ENCODE assay signal across 8 cellular contexts in the genomic region with DNA sequence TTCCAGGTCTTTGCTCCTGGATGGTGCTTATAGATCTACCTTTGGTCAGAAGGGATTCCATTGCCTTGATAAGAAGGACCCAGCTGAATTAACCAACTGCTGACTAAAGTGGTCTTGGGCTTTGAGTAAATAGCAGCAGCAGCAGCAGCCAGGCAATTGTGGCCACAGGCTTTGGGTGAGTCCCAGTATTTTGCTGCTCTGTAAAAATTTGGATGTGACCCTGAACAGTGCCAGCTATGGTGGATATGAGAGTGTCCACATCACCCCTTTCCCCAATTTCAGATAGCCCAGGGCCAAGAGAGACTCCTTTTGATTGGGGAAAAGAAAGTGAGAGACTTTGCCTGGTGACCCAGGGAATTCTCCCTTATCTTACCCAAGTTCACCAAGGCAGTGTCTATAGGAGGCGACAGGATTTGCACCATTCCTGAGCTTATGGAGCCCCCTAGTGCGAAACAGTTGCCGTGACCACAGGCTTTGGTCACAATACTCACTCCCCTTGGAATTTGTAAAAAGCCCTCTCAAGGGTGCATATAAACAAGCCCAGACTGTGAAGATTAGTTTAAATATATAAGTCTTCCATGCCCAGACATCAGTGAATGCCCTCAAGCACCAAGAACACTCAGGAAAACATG.
DNase-seq lines count a peak whose midpoint lies in the region; ATAC-seq and TF ChIP-seq lines count a peak whose summit lies in the region.

No MANE protein-coding gene starts in this region.

- H3K36me3 ChIP-seq in Caco-2 (ENCODE audit: control insufficient read depth, insufficient read depth, low read length) (no peaks in the 10 kb centered on the region), lower lobe of right lung (no peaks in the 10 kb centered on the region)

- no peaks in the 10 kb centered on the region for H3K27me3 ChIP-seq in Caco-2 (replicated peaks; ENCODE audit: control insufficient read depth, insufficient read depth, low read length)
- H3K27me3 ChIP-seq in lower lobe of right lung (ENCODE audit: low read depth) = no peaks in the 10 kb centered on the region

- H3K4me1 ChIP-seq in Caco-2 = no peaks in the 10 kb centered on the region
- no peaks in the 10 kb centered on the region for H3K4me1 ChIP-seq in lower lobe of right lung

- H3K9me3 ChIP-seq in Caco-2 = no peaks in the 10 kb centered on the region
- no peaks in the 10 kb centered on the region for H3K9me3 ChIP-seq in lower lobe of right lung

- CTCF ChIA-PET in Caco-2 (lab: Charles Lee) = interaction anchor here (0.7 to 1.4 kb wide), 2 partner anchors 456 to 462 kb away, joined by 4 to 7 read pairs; no protein-coding TSS in a partner anchor

- intact Hi-C loops in Caco-2 (cut with micrococcal nuclease; ENCODE audit: unreplicated experiment) = loop anchor here (1.0 to 5.0 kb wide), 5 partner anchors 258 to 525 kb away; no protein-coding TSS in a partner anchor
- intact Hi-C loops in lower lobe of right lung (cut with DNase I) = no loop called here
- intact Hi-C loops in CD14-positive monocyte (cut with micrococcal nuclease) = no loop called here

- BruUV-seq in Caco-2 (replicated peaks; lab: Mats Ljungman, UMichigan) = no TSS peak

- H3K4me3 Mint-ChIP-seq in Caco-2 (ENCODE audit: unreplicated experiment) = no peak overlapping the region
- H3K4me3 Mint-ChIP-seq in CD14-positive monocyte = no peak overlapping the region

- TF ChIP-seq RAD21 in Ishikawa (IDR thresholded peaks at IDR 0.05; ENCODE audit: low read depth) = peak; percentile 90

- peak; percentile 56 to 77 for TF ChIP-seq CTCF in Caco-2 (IDR thresholded peaks at IDR 0.05; ENCODE audit: insufficient read depth in 1 of 2, low read depth in 1 of 2, low read length in 1 of 2, severe bottlenecking in 1 of 2, unreplicated experiment in 1 of 2)
- no peak for TF ChIP-seq CTCF in lower lobe of right lung (IDR thresholded peaks at IDR 0.05)
- TF ChIP-seq CTCF in CD14-positive monocyte (IDR thresholded peaks at IDR 0.05) = no peak

- peak; percentile 40 to 57 for DNase-seq in Caco-2
- DNase-seq in UCSD-AML1 (lab: John Stamatoyannopoulos, UW; ENCODE audit: unreplicated experiment) = peak; percentile 21
- no peak for DNase-seq in lower lobe of right lung
- no peak for DNase-seq in CD14-positive monocyte (ENCODE audit: low spot score)
- no peak for DNase-seq in activated effector memory CD4-positive, alpha-beta T cell treated with Interleukin-2 at 50 U/mL for 16 hours

- H3K36me3 Mint-ChIP-seq in Caco-2 (ENCODE audit: insufficient read depth, unreplicated experiment) (no peaks in the 10 kb centered on the region), CD14-positive monocyte (no peaks in the 10 kb centered on the region)

- H3K4me1 Mint-ChIP-seq in Caco-2 (ENCODE audit: low read depth, unreplicated experiment) (no peaks in the 10 kb centered on the region), CD14-positive monocyte (no peaks in the 10 kb centered on the region)

- no peak overlapping the region for H3K27ac Mint-ChIP-seq in Caco-2 (ENCODE audit: unreplicated experiment)
- H3K27ac Mint-ChIP-seq in CD14-positive monocyte = no peak overlapping the region

- H3K4me3 ChIP-seq in Caco-2 (ENCODE audit: low read depth, low read length) (no peak overlapping the region), lower lobe of right lung (no peak overlapping the region)

- POLR2A ChIA-PET in Caco-2 (lab: Charles Lee) = no interaction called here

- ATAC-seq in GM19328 (IDR thresholded peaks at IDR 0.05; ENCODE audit: unreplicated experiment) = peak; percentile 60
- peak; percentile 29 to 50 for ATAC-seq in lower lobe of right lung
- no peak for ATAC-seq in HG02763 (IDR thresholded peaks at IDR 0.05; ENCODE audit: unreplicated experiment)

- H3K9me3 Mint-ChIP-seq in Caco-2 (ENCODE audit: unreplicated experiment) (peaks cover 9% of the 10 kb centered on the region), CD14-positive monocyte (no peaks in the 10 kb centered on the region)

- H3K27ac ChIP-seq in lower lobe of right lung = no peak overlapping the region

- no peak for TF ChIP-seq EP300 in Ishikawa (IDR thresholded peaks at IDR 0.05; ENCODE audit: borderline replicate concordance)

- H3K27me3 Mint-ChIP-seq in Caco-2 (ENCODE audit: insufficient read depth, unreplicated experiment) (no peaks in the 10 kb centered on the region), CD14-positive monocyte (ENCODE audit: low read depth in 3 of 3) (peaks cover 0 to 3% (median 1%) of the 10 kb centered on the region in 3 donors)

TF ChIP-seq in Ishikawa, 13 proteins besides CTCF, POLR2A, EP300 and RAD21:
- no peak for TF ChIP-seq TAF1 (IDR thresholded peaks at IDR 0.05; ENCODE audit: low read depth)
- no peak for TF ChIP-seq CREB1 (IDR thresholded peaks at IDR 0.05; ENCODE audit: low read depth)
- TF ChIP-seq, protein P1, sequence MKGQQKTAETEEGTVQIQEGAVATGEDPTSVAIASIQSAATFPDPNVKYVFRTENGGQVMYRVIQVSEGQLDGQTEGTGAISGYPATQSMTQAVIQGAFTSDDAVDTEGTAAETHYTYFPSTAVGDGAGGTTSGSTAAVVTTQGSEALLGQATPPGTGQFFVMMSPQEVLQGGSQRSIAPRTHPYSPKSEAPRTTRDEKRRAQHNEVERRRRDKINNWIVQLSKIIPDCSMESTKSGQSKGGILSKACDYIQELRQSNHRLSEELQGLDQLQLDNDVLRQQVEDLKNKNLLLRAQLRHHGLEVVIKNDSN (IDR thresholded peaks at IDR 0.05) = no peak
- TF ChIP-seq EGR1 (IDR thresholded peaks at IDR 0.05) = no peak
- no peak for TF ChIP-seq YY1 (IDR thresholded peaks at IDR 0.05; ENCODE audit: low read depth)
- TF ChIP-seq FOXM1 (IDR thresholded peaks at IDR 0.05; ENCODE audit: borderline replicate concordance, low read depth) = no peak
- TF ChIP-seq NFIC (IDR thresholded peaks at IDR 0.05) = no peak
TF ChIP-seq in Ishikawa: peak in this region for 0.

Comparison
In these comparisons a context has a peak if more than half of its experiments do, and no peak if none do; other contexts are left out.
1. DNase-seq: peak in Caco-2 (2 of 2) and UCSD-AML1 (single experiment); none in lower lobe of right lung (single experiment), CD14-positive monocyte (single experiment) and activated effector memory CD4-positive, alpha-beta T cell treated with Interleukin-2 at 50 U/mL for 16 hours (single experiment).
2. CTCF ChIP-seq: peak in Caco-2 (2 of 2); none in lower lobe of right lung (single experiment) and CD14-positive monocyte (single experiment).